25 cellular contexts compared by ENCODE assay signal in genomic region chr18:53991805-53992204, GRCh38.
DNase-seq lines count a peak whose midpoint lies in the region; ATAC-seq, FAIRE-seq and TF ChIP-seq lines count a peak whose summit lies in the region.
"Had no signal": no experiment of that assay in that cellular context is flagged by ENCODE, and none has a peak within 500 bp of the region (broad histone marks: within the 10 kb centered on the region; RNA-seq: fewer than 3 reads in every experiment).

No MANE protein-coding gene starts in this region.

- no peak overlapping the region for H2BK12ac ChIP-seq in trophoblast cell (ENCODE audit: low read length)

- TF ChIP-seq CTCF in fibroblast of lung (conservative IDR thresholded peaks at IDR 0.05 in 1 of 2, IDR thresholded peaks at IDR 0.05 in 1 of 2; ENCODE audit: low read depth in 1 of 2, low read length in 2 of 2) (no peak), type B pancreatic cell (conservative IDR thresholded peaks at IDR 0.05) (no peak), natural killer cell (IDR thresholded peaks at IDR 0.05) (no peak)

- H4K8ac ChIP-seq in trophoblast cell (ENCODE audit: low read depth, low read length) = no peak overlapping the region

- H3K36me3 Mint-ChIP-seq in type B pancreatic cell (no peaks in the 10 kb centered on the region), natural killer cell (no peaks in the 10 kb centered on the region)
- H3K36me3 Mint-ChIP-seq: activated naive CD8-positive, alpha-beta T cell treated with anti-CD3 and anti-CD28 coated beads, Interleukin-2, amount 10 ng/mL, durations not matched to agents 7 days and 5 days; CD8-positive, alpha-beta T cell; memory B cell; naive thymus-derived CD4-positive, alpha-beta T cell; stimulated activated effector memory CD8-positive, alpha-beta T cell treated with anti-CD3 and anti-CD28 coated beads, Interleukin-12 subunit alpha, Interleukin-12 subunit beta, amount 100 ng/mL, for 72 hours had no signal

- no peak for ATAC-seq in natural killer cell
- ATAC-seq: CD8-positive, alpha-beta T cell; gastroesophageal sphincter; naive thymus-derived CD4-positive, alpha-beta T cell; stimulated activated effector memory CD8-positive, alpha-beta T cell treated with anti-CD3 and anti-CD28 coated beads, Interleukin-12 subunit alpha, Interleukin-12 subunit beta, amount 100 ng/mL, for 72 hours had no signal

- no peak overlapping the region for H4K91ac ChIP-seq in trophoblast cell (ENCODE audit: low read depth, low read length)

- no peaks in the 10 kb centered on the region for H4K20me1 ChIP-seq in fibroblast of lung (ENCODE audit: control insufficient read depth, extremely low read depth, insufficient read depth, low read length)

- no peaks in the 10 kb centered on the region for H3K27me3 Mint-ChIP-seq in type B pancreatic cell
- H3K27me3 Mint-ChIP-seq in natural killer cell (ENCODE audit: low read depth in 2 of 2) = no peaks in the 10 kb centered on the region
- H3K27me3 Mint-ChIP-seq: activated naive CD8-positive, alpha-beta T cell treated with anti-CD3 and anti-CD28 coated beads, Interleukin-2, amount 10 ng/mL, durations not matched to agents 7 days and 5 days; memory B cell had no signal

- H3K4me1 ChIP-seq in fibroblast of lung (ENCODE audit: control insufficient read depth, extremely low read depth, insufficient read depth, low read length) = no peaks in the 10 kb centered on the region
- H3K4me1 ChIP-seq in trophoblast cell (ENCODE audit: control insufficient read depth in 1 of 2, insufficient read depth in 2 of 2, low read length in 2 of 2) = peaks cover 0 to 2% of the 10 kb centered on the region in 2 experiments
- H3K4me1 ChIP-seq: gastroesophageal sphincter had no signal

- H3K79me1 ChIP-seq in trophoblast cell (ENCODE audit: low read length) = no peaks in the 10 kb centered on the region

- FAIRE-seq in RCC 7860 (lab: Jason Lieb, UNC) = peak; percentile 78
- FAIRE-seq: endothelial cell of umbilical vein had no signal

- H3K36me3 ChIP-seq in fibroblast of lung (ENCODE audit: control insufficient read depth, insufficient read depth, low read length) (no peaks in the 10 kb centered on the region), trophoblast cell (ENCODE audit: control insufficient read depth in 1 of 2, insufficient read depth in 2 of 2, low read length in 2 of 2) (no peaks in the 10 kb centered on the region)
- H3K36me3 ChIP-seq: gastroesophageal sphincter had no signal

- H3K4me2 ChIP-seq in fibroblast of lung (ENCODE audit: extremely low read depth, insufficient read depth, low read length) (no peak overlapping the region), trophoblast cell (ENCODE audit: low read length) (no peak overlapping the region)
- H3K4me2 ChIP-seq: PC-9 had no signal

- H3K9me3 Mint-ChIP-seq in type B pancreatic cell = no peaks in the 10 kb centered on the region
- H3K9me3 Mint-ChIP-seq in natural killer cell = peaks cover 0 to 3% of the 10 kb centered on the region in 2 donors
- H3K9me3 Mint-ChIP-seq: activated naive CD8-positive, alpha-beta T cell treated with anti-CD3 and anti-CD28 coated beads, Interleukin-2, amount 10 ng/mL, durations not matched to agents 7 days and 5 days; activated T-helper 2 cell treated with anti-CD3 and anti-CD28 coated beads, Interferon-gamma antibody, Interleukin-2, Interleukin-4, amounts not matched to agents 10 μg/mL and 5 μg/mL and 100 μg/mL, durations not matched to agents 14 hours and 24 hours and 36 hours; CD8-positive, alpha-beta T cell; HFFc6; memory B cell; stimulated activated effector memory CD8-positive, alpha-beta T cell treated with anti-CD3 and anti-CD28 coated beads, Interleukin-12 subunit alpha, Interleukin-12 subunit beta, amount 100 ng/mL, for 72 hours had no signal

- no peak overlapping the region for H3K4me3 Mint-ChIP-seq in type B pancreatic cell
- H3K4me3 Mint-ChIP-seq in natural killer cell = no peak overlapping the region
- H3K4me3 Mint-ChIP-seq: activated naive CD8-positive, alpha-beta T cell treated with anti-CD3 and anti-CD28 coated beads, Interleukin-2, amount 10 ng/mL, durations not matched to agents 7 days and 5 days; CD8-positive, alpha-beta T cell; HFFc6; memory B cell; naive thymus-derived CD4-positive, alpha-beta T cell; stimulated activated effector memory CD8-positive, alpha-beta T cell treated with anti-CD3 and anti-CD28 coated beads, Interleukin-12 subunit alpha, Interleukin-12 subunit beta, amount 100 ng/mL, for 72 hours had no signal

- no peaks in the 10 kb centered on the region for H3K9me3 ChIP-seq in fibroblast of lung (ENCODE audit: control insufficient read depth, insufficient read depth, low read depth, low read length)
- no peaks in the 10 kb centered on the region for H3K9me3 ChIP-seq in trophoblast cell (ENCODE audit: insufficient read depth, low read depth, low read length)
- H3K9me3 ChIP-seq: gastroesophageal sphincter had no signal

- H3K79me2 ChIP-seq in fibroblast of lung (ENCODE audit: control insufficient read depth, insufficient read depth, low read length) = no peaks in the 10 kb centered on the region
- no peaks in the 10 kb centered on the region for H3K79me2 ChIP-seq in trophoblast cell (ENCODE audit: control insufficient read depth, insufficient read depth, low read length, poor library complexity)

- H3K27ac Mint-ChIP-seq in type B pancreatic cell (no peak overlapping the region), natural killer cell (no peak overlapping the region)
- H3K27ac Mint-ChIP-seq: activated naive CD8-positive, alpha-beta T cell treated with anti-CD3 and anti-CD28 coated beads, Interleukin-2, amount 10 ng/mL, durations not matched to agents 7 days and 5 days; activated T-helper 2 cell treated with anti-CD3 and anti-CD28 coated beads, Interferon-gamma antibody, Interleukin-2, Interleukin-4, amounts not matched to agents 10 μg/mL and 5 μg/mL and 100 μg/mL, durations not matched to agents 14 hours and 24 hours and 36 hours; CD8-positive, alpha-beta T cell; HFFc6; memory B cell; naive thymus-derived CD4-positive, alpha-beta T cell; stimulated activated effector memory CD8-positive, alpha-beta T cell treated with anti-CD3 and anti-CD28 coated beads, Interleukin-12 subunit alpha, Interleukin-12 subunit beta, amount 100 ng/mL, for 72 hours had no signal

- H2AK5ac ChIP-seq in trophoblast cell (ENCODE audit: low read length) = no peak overlapping the region

- H3K4me1 Mint-ChIP-seq in type B pancreatic cell (ENCODE audit: unreplicated experiment) (no peaks in the 10 kb centered on the region), natural killer cell (no peaks in the 10 kb centered on the region)
- H3K4me1 Mint-ChIP-seq: activated naive CD8-positive, alpha-beta T cell treated with anti-CD3 and anti-CD28 coated beads, Interleukin-2, amount 10 ng/mL, durations not matched to agents 7 days and 5 days; memory B cell; naive thymus-derived CD4-positive, alpha-beta T cell; stimulated activated effector memory CD8-positive, alpha-beta T cell treated with anti-CD3 and anti-CD28 coated beads, Interleukin-12 subunit alpha, Interleukin-12 subunit beta, amount 100 ng/mL, for 72 hours had no signal

- H2AFZ ChIP-seq in fibroblast of lung (ENCODE audit: low read length) (no peak overlapping the region), trophoblast cell (ENCODE audit: insufficient read depth, low read length, poor library complexity) (no peak overlapping the region)
- H2AFZ ChIP-seq: PC-9 had no signal

- H3K4ac ChIP-seq in trophoblast cell (ENCODE audit: low read depth, low read length) = no peak overlapping the region

- no CpG with 5 or more reads among the region's 5 CpGs for WGBS in trophoblast cell (ENCODE audit: extremely low coverage, insufficient coverage, insufficient read length)

- no peak overlapping the region for H2BK5ac ChIP-seq in trophoblast cell (ENCODE audit: low read depth, low read length, poor library complexity)

- H3K27ac ChIP-seq in fibroblast of lung (ENCODE audit: insufficient read depth, low read length) = no peak overlapping the region
- no peak overlapping the region for H3K27ac ChIP-seq in trophoblast cell (ENCODE audit: low read depth, low read length)
- H3K27ac ChIP-seq: gastroesophageal sphincter, PC-9 had no signal

- no peak overlapping the region for H2BK120ac ChIP-seq in trophoblast cell (ENCODE audit: insufficient read depth, low read length, poor library complexity)

- in situ Hi-C loops in KBM-7 (cut with MboI; ENCODE audit: low pct_unique_long_range_greater_than_20kb, low sequenced_read_pairs) = no loop called here

- H3K14ac ChIP-seq in trophoblast cell (ENCODE audit: low read length) = no peak overlapping the region

- H3K23ac ChIP-seq in trophoblast cell (ENCODE audit: low read length) = no peak overlapping the region

- H4K12ac ChIP-seq in trophoblast cell (ENCODE audit: low read depth, low read length) = no peak overlapping the region

- H3K18ac ChIP-seq in trophoblast cell (ENCODE audit: low read length) = no peak overlapping the region

- no peak overlapping the region for H3K9ac ChIP-seq in fibroblast of lung (ENCODE audit: insufficient read depth, low read length)
- no peak overlapping the region for H3K9ac ChIP-seq in trophoblast cell (ENCODE audit: low read length)

- DNase-seq in EL = peak; percentile 47
- peak; percentile 41 for DNase-seq in RCC 7860 (ENCODE audit: low spot score)
- DNase-seq in fibroblast of lung (ENCODE audit: low read depth in 2 of 2) = peak; percentile 3 to 61
- DNase-seq in trophoblast cell = peak; percentile 3 to 25
- no peak for DNase-seq in COLO668 (lab: John Stamatoyannopoulos, UW; ENCODE audit: unreplicated experiment)
- DNase-seq in type B pancreatic cell (ENCODE audit: extremely low spot score, unreplicated experiment) = no peak
- no peak for DNase-seq in natural killer cell
- no peak for DNase-seq in KBM-7
- DNase-seq: activated CD4-positive, alpha-beta T cell treated with anti-CD3 and anti-CD28 coated beads, Interleukin-2, amount 50 U/mL, for 1 hour; activated naive CD8-positive, alpha-beta T cell treated with anti-CD3 and anti-CD28 coated beads, Interleukin-2, amount 10 ng/mL, durations not matched to agents 7 days and 5 days; CD8-positive, alpha-beta T cell; dermis blood vessel endothelial cell; DMS79 treated with DMSO at 0.1 percent for 48 hours; HFFc6; IMR-90; naive thymus-derived CD4-positive, alpha-beta T cell; NCI-H187; NCI-H82; PC-9; T-helper 1 cell had no signal

- no peak overlapping the region for H3K4me3 ChIP-seq in fibroblast of lung (replicated peaks in 1 of 4; ENCODE audit: control extremely low read depth in 1 of 4, insufficient read depth in 1 of 4, low read depth in 3 of 4, low read length in 4 of 4)
- H3K4me3 ChIP-seq in trophoblast cell (ENCODE audit: low read depth, low read length) = no peak overlapping the region
- H3K4me3 ChIP-seq: gastroesophageal sphincter, PC-9 had no signal

- H3K27me3 ChIP-seq in fibroblast of lung (ENCODE audit: control insufficient read depth, insufficient read depth, low read length) (no peaks in the 10 kb centered on the region), trophoblast cell (ENCODE audit: insufficient read depth, low read length) (no peaks in the 10 kb centered on the region)
- H3K27me3 ChIP-seq: gastroesophageal sphincter had no signal

- intact Hi-C loops in natural killer cell (cut with micrococcal nuclease) = no loop called here

Comparison
In these comparisons a context has a peak if more than half of its experiments do, and no peak if none do; other contexts are left out.
1. DNase-seq: peak in EL (single experiment), RCC 7860 (single experiment), fibroblast of lung (2 of 2) and trophoblast cell (2 of 2); none in COLO668 (single experiment), type B pancreatic cell (single experiment), natural killer cell (single experiment) and KBM-7 (single experiment).